ENCODE assay signal across 11 cellular contexts in genomic region chr20:56778765-56779195, GRCh38.
DNase-seq lines count a peak whose midpoint lies in the region; ATAC-seq and TF ChIP-seq lines count a peak whose summit lies in the region.
"Had no signal": no experiment of that assay in that cellular context is flagged by ENCODE, and none has a peak within 500 bp of the region (broad histone marks: within the 10 kb centered on the region; RNA-seq: fewer than 3 reads in every experiment).

No MANE protein-coding gene starts in this region.

- CTCF ChIA-PET in mammary epithelial cell (lab: Charles Lee; ENCODE audit: low non-redundant PET): no interaction called here

- H4K20me1 ChIP-seq in mammary epithelial cell (ENCODE audit: insufficient read depth, low read length): no peaks in the 10 kb centered on the region

- intact Hi-C loops in mammary epithelial cell (cut with micrococcal nuclease): no loop called here

- peaks cover 21% of the 10 kb centered on the region for H3K4me1 ChIP-seq in ACC112 (ENCODE audit: control insufficient read depth, insufficient read depth, low read length, unreplicated experiment)
- peaks cover 20% of the 10 kb centered on the region for H3K4me1 ChIP-seq in mammary epithelial cell (ENCODE audit: insufficient read depth, low read length)

- ATAC-seq in GM18502 (IDR thresholded peaks at IDR 0.05; ENCODE audit: poor library complexity, unreplicated experiment): no peak

- H3K79me2 ChIP-seq in ACC112 (ENCODE audit: control insufficient read depth, insufficient read depth, low read length, unreplicated experiment) (no peaks in the 10 kb centered on the region), mammary epithelial cell (ENCODE audit: insufficient read depth, low read length) (no peaks in the 10 kb centered on the region)

- H2AFZ ChIP-seq in ACC112 (ENCODE audit: low read length, unreplicated experiment): peak overlapping the region; percentile 12
- peak overlapping the region; percentile 85 for H2AFZ ChIP-seq in mammary epithelial cell (ENCODE audit: low read depth, low read length)

- dilution Hi-C loops in mammary epithelial cell (cut with HindIII; ENCODE audit: low sequenced_read_pairs): no loop called here

- H3K4me3 ChIP-seq in ACC112 (ENCODE audit: low read depth, low read length): no peak overlapping the region
- H3K4me3 ChIP-seq in mammary epithelial cell (replicated peaks in 1 of 3; ENCODE audit: insufficient read depth in 1 of 3, low read depth in 2 of 3, low read length in 3 of 3): no peak overlapping the region

- TF ChIP-seq CTCF in mammary epithelial cell (conservative IDR thresholded peaks at IDR 0.05 in 1 of 2, IDR thresholded peaks at IDR 0.05 in 1 of 2; ENCODE audit: extremely low read depth in 1 of 2, insufficient read depth in 1 of 2, low read depth in 1 of 2, low read length in 2 of 2): no peak

- H3K27ac ChIP-seq in ACC112 (ENCODE audit: low read depth, low read length): no peak overlapping the region
- H3K27ac ChIP-seq in mammary epithelial cell (ENCODE audit: insufficient read depth, low read depth, low read length): no peak overlapping the region
- no peak overlapping the region for H3K27ac ChIP-seq in caudate nucleus (ENCODE audit: low read depth, low read length)
- H3K27ac ChIP-seq: KMS-11 had no signal

- no peak overlapping the region for H3K9ac ChIP-seq in mammary epithelial cell (ENCODE audit: insufficient read depth, low read length)
- H3K9ac ChIP-seq: KMS-11 had no signal

- H3K36me3 ChIP-seq in ACC112 (ENCODE audit: insufficient read depth, low read length) (no peaks in the 10 kb centered on the region), mammary epithelial cell (ENCODE audit: insufficient read depth, low read length) (no peaks in the 10 kb centered on the region)

- no peaks in the 10 kb centered on the region for H3K9me3 ChIP-seq in mammary epithelial cell (replicated peaks; ENCODE audit: insufficient read depth, low read length)

- 10% methylated on average over 5 of the region's 8 CpGs for WGBS in mammary epithelial cell (ENCODE audit: low coverage, missing lambda C conversion rate)

- DNase-seq in M059J (ENCODE audit: low read depth) (peak; percentile 80), mammary epithelial cell (no peak), kidney glomerular epithelial cell (lab: John Stamatoyannopoulos, UW) (peak; percentile 58), NCI-H2029 (lab: John Stamatoyannopoulos, UW) (no peak), caudate nucleus (lab: John Stamatoyannopoulos, UW) (no peak)
- no peak for DNase-seq in activated CD8-positive, alpha-beta memory T cell treated with anti-CD3 and anti-CD28 coated beads, Interleukin-2, amount 50 U/mL, for 4 hours
- DNase-seq: immature natural killer cell, NCI-H69 had no signal

- H3K27me3 ChIP-seq in ACC112 (ENCODE audit: insufficient read depth, low read length): no peaks in the 10 kb centered on the region
- H3K27me3 ChIP-seq in mammary epithelial cell (ENCODE audit: insufficient read depth, low read length): no peaks in the 10 kb centered on the region

- in situ Hi-C loops in mammary epithelial cell (cut with MboI; ENCODE audit: low sequenced_read_pairs in 2 of 2): no loop called here

- H3K4me2 ChIP-seq in mammary epithelial cell (ENCODE audit: insufficient read depth, low read depth, low read length): no peak overlapping the region
- H3K4me2 ChIP-seq: KMS-11 had no signal

- no TSS peak for BruUV-seq in mammary epithelial cell (replicated peaks; lab: Mats Ljungman, UMichigan)

Comparison
In these comparisons a context has a peak if more than half of its experiments do, and no peak if none do; other contexts are left out.
1. DNase-seq: peak in M059J (single experiment) and kidney glomerular epithelial cell (single experiment); none in mammary epithelial cell (single experiment), NCI-H2029 (single experiment), activated CD8-positive, alpha-beta memory T cell treated with anti-CD3 and anti-CD28 coated beads, Interleukin-2, amount 50 U/mL, for 4 hours (single experiment) and caudate nucleus (0 of 61).